9 cellular contexts compared by ENCODE assay signal in genomic region chr11:60334005-60334620, GRCh38. TPM values are rescaled to one million over a fixed set of nuclear protein-coding genes. Genes with fewer than 3 reads are reported as not detected.
DNase-seq lines count a peak whose midpoint lies in the region; ATAC-seq and TF ChIP-seq lines count a peak whose summit lies in the region.
"Had no signal": no experiment of that assay in that cellular context is flagged by ENCODE, and none has a peak within 500 bp of the region (broad histone marks: within the 10 kb centered on the region; RNA-seq: fewer than 3 reads in every experiment).

No MANE protein-coding gene starts in this region.

- WGBS in SK-N-SH (ENCODE audit: low lambda C conversion rate), result 5% methylated on average over 2 of the region's 2 CpGs

- no peaks in the 10 kb centered on the region for H3F3A ChIP-seq in SK-N-SH (replicated peaks; ENCODE audit: insufficient read depth)

- H3K4me3 ChIP-seq in AG04449 (ENCODE audit: low read depth, low read length) (no peak overlapping the region), SK-N-SH (ENCODE audit: low read depth in 2 of 2, low read length in 1 of 2) (no peak overlapping the region), right atrium auricular region (no peak overlapping the region)

- POLR2A ChIA-PET in AG04449 (lab: Yijun Ruan, JAX) (no interaction called here), SK-N-SH (lab: Yijun Ruan, JAX) (no interaction called here)

- TF ChIP-seq CTCF in AG04449 (IDR thresholded peaks at IDR 0.05; ENCODE audit: insufficient read depth, low read length, missing control alignments) (peak; percentile 36), SK-N-SH (IDR thresholded peaks at IDR 0.05) (peak; percentile 68), right atrium auricular region (IDR thresholded peaks at IDR 0.05) (peak; percentile 46 to 73)

- H3K4me1 ChIP-seq in SK-N-SH (ENCODE audit: control insufficient read depth in 1 of 2, insufficient read depth in 2 of 2, low read depth in 1 of 2, low read length in 1 of 2) (no peaks in the 10 kb centered on the region), right atrium auricular region (no peaks in the 10 kb centered on the region)

- no peaks in the 10 kb centered on the region for H3K79me2 ChIP-seq in SK-N-SH (ENCODE audit: insufficient read depth)

- H2AFZ ChIP-seq in SK-N-SH (ENCODE audit: low read depth), result no peak overlapping the region

- no peaks in the 10 kb centered on the region for H3K9me2 ChIP-seq in SK-N-SH

- H3K27ac ChIP-seq in SK-N-SH (ENCODE audit: low read depth in 2 of 2, low read length in 1 of 2), result no peak overlapping the region
- H3K27ac ChIP-seq in right atrium auricular region, result no peak overlapping the region

- H3K4me2 ChIP-seq in SK-N-SH, result no peak overlapping the region

- no peaks in the 10 kb centered on the region for H3K27me3 ChIP-seq in SK-N-SH (ENCODE audit: insufficient read depth)
- no peaks in the 10 kb centered on the region for H3K27me3 ChIP-seq in right atrium auricular region

- peak; percentile 7; the same call in 1 of the 2 replicates for TF ChIP-seq RAD21 in SK-N-SH (IDR thresholded peaks at IDR 0.05; ENCODE audit: low read length)

- H3K9me3 ChIP-seq in SK-N-SH (no peaks in the 10 kb centered on the region), right atrium auricular region (peaks cover 0 to 8% of the 10 kb centered on the region in 2 donors)

- ATAC-seq in GM18861 (IDR thresholded peaks at IDR 0.05; ENCODE audit: unreplicated experiment) (peak; percentile 40), HG03280 (IDR thresholded peaks at IDR 0.05; ENCODE audit: unreplicated experiment) (no peak)

- H3K36me3 ChIP-seq in SK-N-SH (replicated peaks in 1 of 2; ENCODE audit: control insufficient read depth in 1 of 2, insufficient read depth in 2 of 2, low read length in 1 of 2) (no peaks in the 10 kb centered on the region), right atrium auricular region (no peaks in the 10 kb centered on the region)

- no peaks in the 10 kb centered on the region for H4K20me1 ChIP-seq in SK-N-SH (ENCODE audit: insufficient read depth)

- DNase-seq in AG04449 (ENCODE audit: low read depth, low spot score), result no peak
- peak; percentile 29 for DNase-seq in HuH-7.5 (ENCODE audit: low spot score)
- peak; percentile 47 for DNase-seq in SK-N-SH
- peak; percentile 59 for DNase-seq in activated naive CD4-positive, alpha-beta T cell treated with anti-CD3 and anti-CD28 coated beads, Interleukin-2, amount 50 U/mL, for 16 hours
- peak; percentile 78 for DNase-seq in right atrium auricular region (ENCODE audit: low spot score)
- peak; percentile 2 for DNase-seq in smooth muscle cell of the brain vasculature (ENCODE audit: low read depth, low spot score)

- no peak overlapping the region for H3K9ac ChIP-seq in SK-N-SH

- TF ChIP-seq EP300 in SK-N-SH (IDR thresholded peaks at IDR 0.05; ENCODE audit: borderline replicate concordance in 1 of 2, low read depth in 1 of 2, low read length in 1 of 2), result no peak

- CTCF ChIA-PET in AG04449 (lab: Yijun Ruan, JAX), result no interaction called here
- CTCF ChIA-PET in SK-N-SH (lab: Yijun Ruan, JAX), result interaction anchor here (0.7 to 2.0 kb wide), 22 partner anchors 8 to 505 kb away, joined by 3 to 14 read pairs (median 4); no protein-coding TSS in a partner anchor

TF ChIP-seq in SK-N-SH, 30 proteins besides CTCF, POLR2A, EP300 and RAD21:
- TF ChIP-seq SMC3 (IDR thresholded peaks at IDR 0.05; ENCODE audit: low read depth, low read length) (peak; percentile 28; the same call in 1 of the 2 replicates), NRF1 (IDR thresholded peaks at IDR 0.05; ENCODE audit: low read depth, low read length) (no peak)
- TF ChIP-seq, protein P1, sequence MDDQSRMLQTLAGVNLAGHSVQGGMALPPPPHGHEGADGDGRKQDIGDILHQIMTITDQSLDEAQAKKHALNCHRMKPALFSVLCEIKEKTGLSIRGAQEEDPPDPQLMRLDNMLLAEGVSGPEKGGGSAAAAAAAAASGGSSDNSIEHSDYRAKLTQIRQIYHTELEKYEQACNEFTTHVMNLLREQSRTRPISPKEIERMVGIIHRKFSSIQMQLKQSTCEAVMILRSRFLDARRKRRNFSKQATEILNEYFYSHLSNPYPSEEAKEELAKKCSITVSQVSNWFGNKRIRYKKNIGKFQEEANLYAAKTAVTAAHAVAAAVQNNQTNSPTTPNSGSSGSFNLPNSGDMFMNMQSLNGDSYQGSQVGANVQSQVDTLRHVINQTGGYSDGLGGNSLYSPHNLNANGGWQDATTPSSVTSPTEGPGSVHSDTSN (IDR thresholded peaks at IDR 0.05), result no peak

RNA-seq across cellular contexts. Expression of gene MS4A6E, which starts 7.1 kb away (rescaled TPM):
- not detected in 2 replicates for polyA plus RNA-seq in SK-N-SH (2012; rRNA removed)
- not detected in 2 replicates for polyA plus RNA-seq in SK-N-SH (2012; cell fraction: cytosol; rRNA removed)
- polyA plus RNA-seq in SK-N-SH (2012; cell fraction: nucleus; rRNA removed), result not detected in 2 replicates
- total RNA-seq in right atrium auricular region, result not detected
- total RNA-seq: skeletal muscle tissue had no signal

RNA-seq across cellular contexts. Expression of gene MS4A7, which starts 44.2 kb away (rescaled TPM):
- polyA plus RNA-seq in SK-N-SH (2012; rRNA removed), result not detected in 2 replicates
- polyA plus RNA-seq in SK-N-SH (2012; cell fraction: cytosol; rRNA removed), result not detected in 2 replicates
- polyA plus RNA-seq in SK-N-SH (2012; cell fraction: nucleus; rRNA removed), result not detected in 2 replicates
- total RNA-seq in right atrium auricular region, result 10 to 100 TPM; 16.0 to 27.7 TPM

RNA-seq across cellular contexts. Expression of gene MS4A4A, which starts 53.6 kb away (rescaled TPM):
- not detected in 2 replicates for polyA plus RNA-seq in SK-N-SH (2012; rRNA removed)
- polyA plus RNA-seq in SK-N-SH (2012; cell fraction: cytosol; rRNA removed), result not detected in 2 replicates
- polyA plus RNA-seq in SK-N-SH (2012; cell fraction: nucleus; rRNA removed), result not detected in 2 replicates
- total RNA-seq in right atrium auricular region, result 10 to 100 TPM in 1 of 2 donors, 1 to 10 TPM in 1; 7.8 to 11.6 TPM
